ENCODE assay signal across 17 cellular contexts in the genomic region with DNA sequence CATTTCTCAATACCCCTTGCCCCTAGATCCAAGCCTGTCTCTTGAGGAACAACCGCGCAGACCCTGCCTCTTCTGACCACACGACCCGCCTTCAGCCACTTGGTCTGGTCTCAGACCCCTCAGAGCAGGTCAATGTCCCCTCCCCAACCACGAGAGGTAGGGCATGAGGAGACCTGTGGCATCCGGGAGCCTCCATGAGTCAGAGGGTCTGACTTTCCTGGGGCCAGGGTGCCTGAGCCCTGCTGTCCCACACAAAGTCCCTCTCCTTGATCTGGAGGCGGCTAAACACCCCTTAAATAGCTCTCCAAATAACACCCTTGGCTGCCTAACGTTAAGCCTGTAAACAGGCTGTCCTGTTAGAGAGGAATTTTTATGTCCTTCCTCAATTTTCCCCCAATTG. TPM values are rescaled to one million over a fixed set of nuclear protein-coding genes. Genes with fewer than 3 reads are reported as not detected.
"Had no signal": no experiment of that assay in that cellular context is flagged by ENCODE, and none has a peak within 500 bp of the region (broad histone marks: within the 10 kb centered on the region; RNA-seq: fewer than 3 reads in every experiment).

No MANE protein-coding gene starts in this region.

- H3K4me1 Mint-ChIP-seq: nephron had no signal

- H3K27ac Mint-ChIP-seq: activated naive CD4-positive, alpha-beta T cell treated with anti-CD3 and anti-CD28 coated beads for 36 hours; nephron; stimulated activated naive CD8-positive, alpha-beta T cell treated with anti-CD3 and anti-CD28 coated beads, Interleukin-15, Interleukin-2, amounts not matched to agents 100 ng/mL and 50 ng/mL, for 24 hours had no signal

- H3K9me3 ChIP-seq: esophagus muscularis mucosa, ovary, SK-N-SH, upper lobe of left lung had no signal

- H3K4me3 Mint-ChIP-seq: activated naive CD4-positive, alpha-beta T cell treated with anti-CD3 and anti-CD28 coated beads for 36 hours; immature natural killer cell; stimulated activated naive CD8-positive, alpha-beta T cell treated with anti-CD3 and anti-CD28 coated beads, Interleukin-15, Interleukin-2, amounts not matched to agents 100 ng/mL and 50 ng/mL, for 24 hours had no signal

- H3K27me3 Mint-ChIP-seq: stimulated activated naive CD8-positive, alpha-beta T cell treated with anti-CD3 and anti-CD28 coated beads, Interleukin-15, Interleukin-2, amounts not matched to agents 100 ng/mL and 50 ng/mL, for 24 hours had no signal

- H3K9me3 Mint-ChIP-seq: activated naive CD4-positive, alpha-beta T cell treated with anti-CD3 and anti-CD28 coated beads for 36 hours; immature natural killer cell; nephron; stimulated activated naive CD8-positive, alpha-beta T cell treated with anti-CD3 and anti-CD28 coated beads, Interleukin-15, Interleukin-2, amounts not matched to agents 100 ng/mL and 50 ng/mL, for 24 hours had no signal

- DNase-seq: activated CD4-positive, alpha-beta T cell treated with anti-CD3 and anti-CD28 coated beads, Interleukin-2, amount 50 U/mL, for 48 hours; activated CD8-positive, alpha-beta memory T cell treated with anti-CD3 and anti-CD28 coated beads, Interleukin-2, amount 50 U/mL, for 4 hours; activated naive CD4-positive, alpha-beta T cell treated with anti-CD3 and anti-CD28 coated beads for 36 hours; anterior cingulate cortex; dorsolateral prefrontal cortex; immature natural killer cell; left cardiac atrium; ovary; stimulated activated CD4-positive, alpha-beta T cell treated with anti-CD3 and anti-CD28 coated beads, Interleukin-4, amount 100 ng/mL, for 1 hour; stimulated activated CD8-positive, alpha-beta memory T cell treated with anti-CD3 and anti-CD28 coated beads, Interleukin-4, amount 100 ng/mL, for 48 hours; T-helper 2 cell had no signal

RNA-seq across cellular contexts. Expression of gene CARMIL2, which starts 5.1 kb away (rescaled TPM):
- total RNA-seq: bronchial epithelial cell had no signal
